Comparison of ENCODE assay signal across 11 cellular contexts in genomic region chr4:174213734-174214101, GRCh38.
DNase-seq lines count a peak whose midpoint lies in the region; ATAC-seq and TF ChIP-seq lines count a peak whose summit lies in the region.
"Had no signal": no experiment of that assay in that cellular context is flagged by ENCODE, and none has a peak within 500 bp of the region (broad histone marks: within the 10 kb centered on the region; RNA-seq: fewer than 3 reads in every experiment).

No MANE protein-coding gene starts in this region.

- intact Hi-C loops in activated B cell treated with CpG ODN at 0.5 μM for 24 hours (cut with micrococcal nuclease) = loop anchor here (5.0 kb wide), 1 partner anchor 681 kb away; the partner anchor contains the start of gene HAND2

- H3K4me1 ChIP-seq in iPS-15b (ENCODE audit: control insufficient read depth, insufficient read depth, low read length) = peaks cover 6% of the 10 kb centered on the region

- H3K36me3 ChIP-seq in iPS-15b (ENCODE audit: control insufficient read depth, insufficient read depth, low read length) = no peaks in the 10 kb centered on the region

- no peak for TF ChIP-seq CTCF in activated B cell treated with CpG ODN at 0.5 μM for 24 hours (IDR thresholded peaks at IDR 0.05)

- peak overlapping the region; percentile 42 for H3K4me3 Mint-ChIP-seq in activated CD4-positive, alpha-beta T cell treated with anti-CD3 and anti-CD28 coated beads, Interleukin-2, amount 10 ng/mL, durations not matched to agents 7 days and 5 days
- H3K4me3 Mint-ChIP-seq in activated B cell treated with CpG ODN at 0.5 μM for 24 hours = peak overlapping the region; percentile 39
- H3K4me3 Mint-ChIP-seq in stimulated activated memory B cell treated with anti-CD40 and anti-IgM and Interleukin-4, amounts not matched to agents 10 μg/mL and 1 μg/mL and 100 μg/mL, for 72 hours = peak overlapping the region; percentile 35

- peaks cover 47% of the 10 kb centered on the region for H3K4me1 Mint-ChIP-seq in activated CD4-positive, alpha-beta T cell treated with anti-CD3 and anti-CD28 coated beads, Interleukin-2, amount 10 ng/mL, durations not matched to agents 7 days and 5 days
- H3K4me1 Mint-ChIP-seq in activated B cell treated with CpG ODN at 0.5 μM for 24 hours = peaks cover 51% of the 10 kb centered on the region
- H3K4me1 Mint-ChIP-seq in stimulated activated memory B cell treated with anti-CD40 and anti-IgM and Interleukin-4, amounts not matched to agents 10 μg/mL and 1 μg/mL and 100 μg/mL, for 72 hours = peaks cover 55% of the 10 kb centered on the region

- no peak overlapping the region for H3K27ac Mint-ChIP-seq in activated CD4-positive, alpha-beta T cell treated with anti-CD3 and anti-CD28 coated beads, Interleukin-2, amount 10 ng/mL, durations not matched to agents 7 days and 5 days
- H3K27ac Mint-ChIP-seq in activated B cell treated with CpG ODN at 0.5 μM for 24 hours = no peak overlapping the region
- no peak overlapping the region for H3K27ac Mint-ChIP-seq in stimulated activated memory B cell treated with anti-CD40 and anti-IgM and Interleukin-4, amounts not matched to agents 10 μg/mL and 1 μg/mL and 100 μg/mL, for 72 hours

- H3K9me3 Mint-ChIP-seq in activated CD4-positive, alpha-beta T cell treated with anti-CD3 and anti-CD28 coated beads, Interleukin-2, amount 10 ng/mL, durations not matched to agents 7 days and 5 days = no peaks in the 10 kb centered on the region
- H3K9me3 Mint-ChIP-seq in activated B cell treated with CpG ODN at 0.5 μM for 24 hours = no peaks in the 10 kb centered on the region
- peaks cover 3% of the 10 kb centered on the region for H3K9me3 Mint-ChIP-seq in stimulated activated memory B cell treated with anti-CD40 and anti-IgM and Interleukin-4, amounts not matched to agents 10 μg/mL and 1 μg/mL and 100 μg/mL, for 72 hours

- ATAC-seq in activated B cell treated with CpG ODN at 0.5 μM for 24 hours (ENCODE audit: low read depth) (no peak), GM19397 (IDR thresholded peaks at IDR 0.05; ENCODE audit: unreplicated experiment) (no peak)
- no peak for ATAC-seq in stimulated activated memory B cell treated with anti-CD40 and anti-IgM and Interleukin-4, amounts not matched to agents 10 μg/mL and 1 μg/mL and 100 μg/mL, for 72 hours
- ATAC-seq: sciatic nerve had no signal

- CTCF ChIA-PET in activated CD4-positive, alpha-beta T cell treated with anti-CD3 and anti-CD28 coated beads, Interleukin-2, amount 10 ng/mL, durations not matched to agents 7 days and 5 days (lab: Charles Lee) = no interaction called here
- CTCF ChIA-PET in activated B cell treated with CpG ODN at 0.5 μM for 24 hours (lab: Charles Lee) = no interaction called here

- H3K36me3 Mint-ChIP-seq in activated CD4-positive, alpha-beta T cell treated with anti-CD3 and anti-CD28 coated beads, Interleukin-2, amount 10 ng/mL, durations not matched to agents 7 days and 5 days (ENCODE audit: low read depth) = no peaks in the 10 kb centered on the region
- no peaks in the 10 kb centered on the region for H3K36me3 Mint-ChIP-seq in activated B cell treated with CpG ODN at 0.5 μM for 24 hours (ENCODE audit: low read depth)
- H3K36me3 Mint-ChIP-seq in stimulated activated memory B cell treated with anti-CD40 and anti-IgM and Interleukin-4, amounts not matched to agents 10 μg/mL and 1 μg/mL and 100 μg/mL, for 72 hours = no peaks in the 10 kb centered on the region

- peak overlapping the region; percentile 56 for H3K4me3 ChIP-seq in iPS-15b (ENCODE audit: low read depth, low read length)

- no peak for DNase-seq in activated CD4-positive, alpha-beta T cell treated with anti-CD3 and anti-CD28 coated beads, Interleukin-2, amount 10 ng/mL, durations not matched to agents 7 days and 5 days
- no peak for DNase-seq in activated CD4-positive, alpha-beta T cell treated with anti-CD3 and anti-CD28 coated beads for 48 hours
- DNase-seq in activated B cell treated with CpG ODN at 0.5 μM for 24 hours (no peak), H4 (ENCODE audit: low spot score) (no peak), GM19240 (ENCODE audit: insufficient read length, low spot score) (no peak)
- DNase-seq: aorta, NCI-H69 had no signal

- H3K27me3 ChIP-seq in iPS-15b (ENCODE audit: control insufficient read depth, insufficient read depth, low read length) = peaks cover 94% of the 10 kb centered on the region

- POLR2A ChIA-PET in activated CD4-positive, alpha-beta T cell treated with anti-CD3 and anti-CD28 coated beads, Interleukin-2, amount 10 ng/mL, durations not matched to agents 7 days and 5 days (lab: Charles Lee) = no interaction called here
- POLR2A ChIA-PET in activated B cell treated with CpG ODN at 0.5 μM for 24 hours (lab: Charles Lee) = no interaction called here

- H3K9me3 ChIP-seq in iPS-15b (ENCODE audit: control insufficient read depth, insufficient read depth, low read length) = no peaks in the 10 kb centered on the region

- H3K9ac ChIP-seq in iPS-15b (ENCODE audit: low read depth, low read length) = no peak overlapping the region

- H3K27me3 Mint-ChIP-seq in activated CD4-positive, alpha-beta T cell treated with anti-CD3 and anti-CD28 coated beads, Interleukin-2, amount 10 ng/mL, durations not matched to agents 7 days and 5 days = peaks cover 88% of the 10 kb centered on the region
- peaks cover 84% of the 10 kb centered on the region for H3K27me3 Mint-ChIP-seq in activated B cell treated with CpG ODN at 0.5 μM for 24 hours
- H3K27me3 Mint-ChIP-seq in stimulated activated memory B cell treated with anti-CD40 and anti-IgM and Interleukin-4, amounts not matched to agents 10 μg/mL and 1 μg/mL and 100 μg/mL, for 72 hours = peaks cover 92% of the 10 kb centered on the region
